ENCODE assay signal across 13 cellular contexts in the genomic region with DNA sequence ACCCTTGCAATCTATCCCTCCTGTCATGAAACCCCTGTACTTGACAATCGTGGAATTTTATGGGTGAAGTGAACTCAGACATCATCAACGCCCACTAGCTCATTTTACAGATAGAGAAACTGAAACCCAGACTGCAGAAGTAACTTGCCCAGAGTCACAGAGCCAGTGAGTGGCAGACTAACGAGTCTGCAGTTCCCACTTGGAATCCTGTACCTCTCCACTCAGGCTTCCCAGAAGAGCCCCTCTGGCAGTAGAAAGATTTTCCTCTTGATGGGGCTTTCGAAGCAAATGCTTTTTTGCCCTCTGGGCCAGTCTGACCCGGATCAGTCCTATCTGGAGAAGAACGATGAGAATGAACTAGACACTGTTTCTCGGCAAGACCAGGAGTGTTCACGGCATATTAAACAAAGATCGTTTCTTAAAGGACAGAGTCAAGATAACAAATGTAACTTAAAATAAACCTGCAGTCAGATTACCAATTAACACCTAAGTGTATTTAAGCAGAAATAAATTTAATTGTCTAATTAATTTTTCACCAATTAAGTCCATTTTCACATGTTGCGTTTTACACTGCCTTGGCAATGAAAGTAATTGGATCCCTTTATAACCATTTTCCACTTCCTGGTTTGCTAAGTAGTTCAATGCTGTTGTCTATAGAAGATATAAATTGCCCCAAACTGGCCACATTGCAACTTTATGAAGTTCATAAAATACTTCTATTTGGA.
DNase-seq lines count a peak whose midpoint lies in the region; ATAC-seq and TF ChIP-seq lines count a peak whose summit lies in the region.
"Had no signal": no experiment of that assay in that cellular context is flagged by ENCODE, and none has a peak within 500 bp of the region (broad histone marks: within the 10 kb centered on the region; RNA-seq: fewer than 3 reads in every experiment).

No MANE protein-coding gene starts in this region.

- no peak overlapping the region for H3K4me3 Mint-ChIP-seq in activated CD4-positive, alpha-beta T cell treated with anti-CD3 and anti-CD28 coated beads for 36 hours
- H3K4me3 Mint-ChIP-seq: central memory CD8-positive, alpha-beta T cell had no signal

- no peaks in the 10 kb centered on the region for H3K9me3 Mint-ChIP-seq in activated CD4-positive, alpha-beta T cell treated with anti-CD3 and anti-CD28 coated beads for 36 hours (ENCODE audit: low read depth)
- H3K9me3 Mint-ChIP-seq: central memory CD8-positive, alpha-beta T cell had no signal

- H2AFZ ChIP-seq in osteoblast (ENCODE audit: low read length) (peak overlapping the region; percentile 17), hepatocyte (no peak overlapping the region)

- no peaks in the 10 kb centered on the region for H3K36me3 ChIP-seq in colonic mucosa
- H3K36me3 ChIP-seq in osteoblast (ENCODE audit: insufficient read depth, low read length), result no peaks in the 10 kb centered on the region
- no peaks in the 10 kb centered on the region for H3K36me3 ChIP-seq in hepatocyte (replicated peaks; ENCODE audit: insufficient read depth, low read depth)

- H4K20me1 ChIP-seq in osteoblast (ENCODE audit: insufficient read depth, low read length) (no peaks in the 10 kb centered on the region), hepatocyte (ENCODE audit: insufficient read depth, poor library complexity, severe bottlenecking) (no peaks in the 10 kb centered on the region)

- no peak for TF ChIP-seq CTCF in colonic mucosa (IDR thresholded peaks at IDR 0.05)
- TF ChIP-seq CTCF in osteoblast (IDR thresholded peaks at IDR 0.05; ENCODE audit: extremely low read depth, low read depth, low read length), result no peak
- TF ChIP-seq CTCF in hepatocyte (IDR thresholded peaks at IDR 0.05; ENCODE audit: poor library complexity), result no peak

- 56% methylated on average over 10 of the region's 10 CpGs for WGBS in hepatocyte (ENCODE audit: low lambda C conversion rate, missing lambda C conversion rate)

- H3K27me3 ChIP-seq in colonic mucosa (no peaks in the 10 kb centered on the region), osteoblast (ENCODE audit: insufficient read depth, low read length) (no peaks in the 10 kb centered on the region), hepatocyte (no peaks in the 10 kb centered on the region)

- CTCF ChIA-PET in activated CD4-positive, alpha-beta T cell treated with anti-CD3 and anti-CD28 coated beads for 36 hours (lab: Charles Lee), result no interaction called here

- H3K9me3 ChIP-seq in colonic mucosa (no peaks in the 10 kb centered on the region), osteoblast (ENCODE audit: low read depth, low read length) (no peaks in the 10 kb centered on the region), hepatocyte (ENCODE audit: low read depth) (no peaks in the 10 kb centered on the region)

- peak overlapping the region; percentile 17 for H3K27ac ChIP-seq in colonic mucosa
- no peak overlapping the region for H3K27ac ChIP-seq in osteoblast (ENCODE audit: low read depth, low read length)
- H3K27ac ChIP-seq in hepatocyte, result no peak overlapping the region

- H3K4me2 ChIP-seq in osteoblast (ENCODE audit: insufficient read depth, low read length), result peak overlapping the region; percentile 63
- H3K4me2 ChIP-seq in hepatocyte, result no peak overlapping the region

- DNase-seq in Daoy (ENCODE audit: low read depth) (peak; percentile 19), M059J (ENCODE audit: low read depth) (peak; percentile 67), colonic mucosa (no peak), osteoblast (ENCODE audit: insufficient read length, low spot score, missing footprints) (peak; percentile 21), hepatocyte (ENCODE audit: low spot score) (no peak)
- DNase-seq in activated CD4-positive, alpha-beta T cell treated with anti-CD3 and anti-CD28 coated beads for 36 hours, result no peak
- DNase-seq in stimulated activated CD4-positive, alpha-beta T cell treated with anti-CD3 and anti-CD28 coated beads, Interleukin-1b, Interleukin-23, amount 100 ng/mL, for 48 hours, result no peak
- DNase-seq: activated T-cell treated with anti-CD3 and anti-CD28 coated beads, Interleukin-2, amount 50 U/mL, for 1 hour; DND-41; T-helper 2 cell had no signal

- H3K79me2 ChIP-seq in osteoblast (ENCODE audit: insufficient read depth, low read length) (no peaks in the 10 kb centered on the region), hepatocyte (no peaks in the 10 kb centered on the region)

- ATAC-seq in activated CD4-positive, alpha-beta T cell treated with anti-CD3 and anti-CD28 coated beads for 36 hours, result no peak
- no peak for ATAC-seq in HG02678 (IDR thresholded peaks at IDR 0.05; ENCODE audit: unreplicated experiment)

- no peaks in the 10 kb centered on the region for H3K4me1 Mint-ChIP-seq in activated CD4-positive, alpha-beta T cell treated with anti-CD3 and anti-CD28 coated beads for 36 hours
- H3K4me1 Mint-ChIP-seq: central memory CD8-positive, alpha-beta T cell had no signal

- H3K9me2 ChIP-seq in hepatocyte (replicated peaks; ENCODE audit: insufficient read depth), result no peaks in the 10 kb centered on the region

- H3K4me1 ChIP-seq in colonic mucosa (no peaks in the 10 kb centered on the region), osteoblast (ENCODE audit: insufficient read depth, low read length) (no peaks in the 10 kb centered on the region), hepatocyte (ENCODE audit: insufficient read depth) (no peaks in the 10 kb centered on the region)

- intact Hi-C loops in colonic mucosa (cut with DNase I), result no loop called here
- intact Hi-C loops in activated CD4-positive, alpha-beta T cell treated with anti-CD3 and anti-CD28 coated beads for 36 hours (cut with DNase I, micrococcal nuclease), result no loop called here

- H3K27ac Mint-ChIP-seq in activated CD4-positive, alpha-beta T cell treated with anti-CD3 and anti-CD28 coated beads for 36 hours, result no peak overlapping the region
- H3K27ac Mint-ChIP-seq: progenitor cell of endocrine pancreas had no signal

- peak overlapping the region in 1 of 2 donors; percentile 13 for H3K9ac ChIP-seq in colonic mucosa (ENCODE audit: low read depth in 2 of 2, low read length in 2 of 2)

- H3K27me3 Mint-ChIP-seq in activated CD4-positive, alpha-beta T cell treated with anti-CD3 and anti-CD28 coated beads for 36 hours, result peaks cover 7% of the 10 kb centered on the region

- POLR2A ChIA-PET in activated CD4-positive, alpha-beta T cell treated with anti-CD3 and anti-CD28 coated beads for 36 hours (lab: Charles Lee), result no interaction called here

- no peaks in the 10 kb centered on the region for H3K36me3 Mint-ChIP-seq in activated CD4-positive, alpha-beta T cell treated with anti-CD3 and anti-CD28 coated beads for 36 hours (ENCODE audit: low read depth)

- peak overlapping the region; percentile 14 for H3K4me3 ChIP-seq in colonic mucosa
- peak overlapping the region; percentile 54 for H3K4me3 ChIP-seq in osteoblast (ENCODE audit: insufficient read depth, low read length)
- H3K4me3 ChIP-seq in hepatocyte, result no peak overlapping the region

Comparison
In these comparisons a context has a peak if more than half of its experiments do, and no peak if none do; other contexts are left out.
1. DNase-seq: peak in Daoy (single experiment), M059J (single experiment) and osteoblast (single experiment); none in colonic mucosa (single experiment), activated CD4-positive, alpha-beta T cell treated with anti-CD3 and anti-CD28 coated beads for 36 hours (single experiment), hepatocyte (single experiment) and stimulated activated CD4-positive, alpha-beta T cell treated with anti-CD3 and anti-CD28 coated beads, Interleukin-1b, Interleukin-23, amount 100 ng/mL, for 48 hours (single experiment).